ENCODE assay signal across 9 cellular contexts in the genomic region with DNA sequence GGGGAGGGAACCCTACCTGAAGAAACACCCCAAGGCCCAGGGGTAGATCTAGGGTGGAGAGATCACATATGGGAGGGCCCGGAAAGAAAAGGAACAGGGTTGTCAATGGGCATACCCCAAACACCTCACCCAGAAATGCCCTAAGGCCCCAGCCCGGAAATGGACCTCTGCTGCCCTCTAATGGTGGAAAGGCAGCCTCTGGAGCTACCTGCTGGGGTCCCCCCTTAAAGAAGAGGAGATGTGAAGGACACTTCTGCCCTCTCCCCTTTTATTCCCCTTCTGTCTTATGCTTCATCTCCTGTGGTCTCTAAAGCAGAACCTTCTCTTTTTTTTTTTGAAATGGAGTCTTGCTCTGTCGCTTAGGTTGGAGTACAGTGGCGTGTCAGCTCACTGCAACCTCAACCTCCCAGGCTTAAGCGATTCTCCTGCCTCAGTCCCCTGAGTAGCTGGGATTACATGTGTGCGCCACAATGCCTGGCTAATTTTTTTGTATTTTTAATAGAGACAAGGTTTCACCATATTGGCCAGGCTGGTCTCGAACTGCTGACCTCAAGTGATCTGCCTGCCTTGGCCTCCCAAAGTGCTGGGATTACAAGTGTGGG. TPM values are rescaled to one million over a fixed set of nuclear protein-coding genes. Genes with fewer than 3 reads are reported as not detected.
A peak's percentile ranks its signal among the peaks of the same experiment; 100 is the strongest.
DNase-seq lines count a peak whose midpoint lies in the region; ATAC-seq and TF ChIP-seq lines count a peak whose summit lies in the region.
"Had no signal": no experiment of that assay in that cellular context is flagged by ENCODE, and none has a peak within 500 bp of the region (broad histone marks: within the 10 kb centered on the region; RNA-seq: fewer than 3 reads in every experiment).

No MANE protein-coding gene starts in this region.

- 66% methylated on average over 7 of the region's 7 CpGs for WGBS in liver

- H3K4me3 ChIP-seq in liver (ENCODE audit: low read depth in 1 of 3, low read length in 3 of 3), result no peak overlapping the region

- TF ChIP-seq RAD21 in liver (IDR thresholded peaks at IDR 0.05), result peak; percentile 92 to 93

- H3K27me3 ChIP-seq in liver (ENCODE audit: control insufficient read depth in 4 of 4, insufficient read depth in 4 of 4, low read length in 3 of 4), result no peaks in the 10 kb centered on the region

- ATAC-seq in HG03039 (IDR thresholded peaks at IDR 0.05; ENCODE audit: unreplicated experiment), result no peak

- H3K4me1 ChIP-seq in liver (ENCODE audit: control insufficient read depth in 4 of 4, insufficient read depth in 4 of 4, low read length in 3 of 4), result peaks cover 12 to 33% (median 28%) of the 10 kb centered on the region in 4 donors

- DNase-seq in SHP77 (lab: John Stamatoyannopoulos, UW) (peak; percentile 23 to 50), SHP77 treated with DMSO at 0.1 percent for 48 hours (lab: John Stamatoyannopoulos, UW) (no peak), NCI-H2171 (lab: John Stamatoyannopoulos, UW) (peak; percentile 48), cerebellum (ENCODE audit: low spot score) (peak; percentile 37)
- DNase-seq in activated CD4-positive, alpha-beta T cell treated with anti-CD3 and anti-CD28 coated beads for 4 hours, result peak; percentile 79 to 91
- peak; percentile 79 for DNase-seq in stimulated activated CD8-positive, alpha-beta memory T cell treated with anti-CD3 and anti-CD28 coated beads, Interleukin-12 subunit alpha, Interleukin-12 subunit beta, amount 100 ng/mL, for 1 hour (ENCODE audit: low read depth)

- H3K9ac ChIP-seq in liver (ENCODE audit: low read depth in 1 of 2, low read length in 2 of 2), result no peak overlapping the region

- H3K27ac ChIP-seq in liver (ENCODE audit: low read depth in 1 of 2, low read length in 2 of 2), result no peak overlapping the region

- no peaks in the 10 kb centered on the region for H3K36me3 ChIP-seq in liver (ENCODE audit: control insufficient read depth in 4 of 4, insufficient read depth in 3 of 4, low read depth in 1 of 4, low read length in 3 of 4)

- no peaks in the 10 kb centered on the region for H3K9me3 ChIP-seq in liver (ENCODE audit: control insufficient read depth in 4 of 4, low read length in 3 of 4)

- TF ChIP-seq CTCF in liver (IDR thresholded peaks at IDR 0.05; ENCODE audit: low read depth, low read length, missing input control), result peak; percentile 90

TF ChIP-seq in liver, 16 proteins besides CTCF, POLR2A, EP300 and RAD21:
- TF ChIP-seq HNF4G (IDR thresholded peaks at IDR 0.05), result no peak
- TF ChIP-seq RXRA (IDR thresholded peaks at IDR 0.05), result no peak
- no peak for TF ChIP-seq NR2F2 (IDR thresholded peaks at IDR 0.05)
- TF ChIP-seq GABPA (IDR thresholded peaks at IDR 0.05 in 1 of 2, conservative IDR thresholded peaks at IDR 0.05 in 1 of 2), result no peak
- TF ChIP-seq YY1 (IDR thresholded peaks at IDR 0.05), result no peak
- TF ChIP-seq FOXA2 (IDR thresholded peaks at IDR 0.05), result no peak

RNA-seq across cellular contexts. Expression of a gene that starts 0.4 kb away (rescaled TPM):
- 0.54 TPM for total RNA-seq in cerebellum
- under 1 TPM in 1 of 2 donors, not detected in 1; 0.42 TPM for total RNA-seq in liver
- polyA plus RNA-seq in liver, result under 1 TPM; 0.43 to 0.64 TPM

RNA-seq across cellular contexts. Expression of a gene that starts 40.0 kb away (rescaled TPM):
- total RNA-seq in cerebellum, result not detected
- not detected for total RNA-seq in liver
- not detected for polyA plus RNA-seq in liver
- total RNA-seq: pulmonary artery endothelial cell had no signal

RNA-seq across cellular contexts. Expression of a gene that starts 44.4 kb away (rescaled TPM):
- not detected for total RNA-seq in cerebellum
- total RNA-seq in liver, result not detected
- not detected for polyA plus RNA-seq in liver
- total RNA-seq: pulmonary artery endothelial cell had no signal

RNA-seq across cellular contexts. Expression of a gene that starts 47.7 kb away (rescaled TPM):
- 4.6 TPM for total RNA-seq in cerebellum
- 100 to 1,000 TPM in 1 of 2 donors, 10 to 100 TPM in 1; 10.3 to 132 TPM for total RNA-seq in liver
- polyA plus RNA-seq in liver, result 10 to 100 TPM; 61.7 to 65.8 TPM
